In the genomic region with DNA sequence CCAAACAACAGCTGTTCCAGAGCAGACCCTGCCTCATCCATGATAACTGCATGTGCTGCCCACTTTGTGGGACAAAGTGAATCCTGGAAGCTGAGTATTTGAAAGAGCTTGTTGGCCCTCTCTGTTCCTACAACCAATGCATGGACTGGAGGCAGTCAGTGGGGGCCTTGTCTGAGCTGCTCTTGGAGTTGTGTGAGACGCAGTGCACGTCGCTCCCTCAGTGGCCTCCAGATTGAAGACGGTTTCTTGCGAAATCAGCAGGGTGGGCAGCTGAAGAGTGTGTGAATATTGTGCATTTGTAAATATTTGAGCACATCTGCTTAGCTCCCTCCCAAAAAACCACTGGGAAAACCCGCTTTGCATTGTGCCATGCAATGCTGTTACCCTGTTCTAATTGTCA, we compare ENCODE assay signal across 20 cellular contexts.
"Had no signal": no experiment of that assay in that cellular context is flagged by ENCODE, and none has a peak within 500 bp of the region (broad histone marks: within the 10 kb centered on the region; RNA-seq: fewer than 3 reads in every experiment).

No MANE protein-coding gene starts in this region.

- H3K36me3 ChIP-seq: esophagus muscularis mucosa, gastroesophageal sphincter, neutrophil, right lobe of liver, spleen, tibial nerve, upper lobe of right lung, vagina had no signal

- H3K9me3 ChIP-seq: esophagus muscularis mucosa, gastroesophageal sphincter, neutrophil, psoas muscle, right lobe of liver, spleen, testis, tibial nerve, upper lobe of right lung, vagina had no signal

- H3K4me3 ChIP-seq: esophagus muscularis mucosa, gastroesophageal sphincter, psoas muscle, right lobe of liver, spleen, testis, tibial nerve, upper lobe of right lung, vagina had no signal

- ATAC-seq: effector memory CD8-positive, alpha-beta T cell; gastroesophageal sphincter; natural killer cell treated with Interleukin-12 subunit alpha and Interleukin-12 subunit beta and Interleukin-15 and Interleukin-18, amount 100 ng/mL, for 72 hours; psoas muscle; right lobe of liver; stimulated activated naive B cell treated with anti-CD40 and anti-IgM and Interleukin-4, amounts not matched to agents 10 μg/mL and 1 μg/mL and 100 μg/mL, for 72 hours; stimulated activated naive CD8-positive, alpha-beta T cell treated with anti-CD3 and anti-CD28 coated beads, Interleukin-15, amount 100 ng/mL, for 72 hours; upper lobe of right lung had no signal

- H3K4me1 ChIP-seq: esophagus muscularis mucosa, gastroesophageal sphincter, psoas muscle, right lobe of liver, spleen, tibial nerve, upper lobe of right lung, vagina had no signal

- H3K27ac ChIP-seq: epithelial cell of prostate, esophagus muscularis mucosa, gastroesophageal sphincter, neutrophil, psoas muscle, right lobe of liver, spleen, testis, tibial nerve, upper lobe of right lung, vagina had no signal

- DNase-seq: effector memory CD8-positive, alpha-beta T cell; foreskin fibroblast; psoas muscle; retina; spleen; stimulated activated CD4-positive, alpha-beta T cell treated with anti-CD3 and anti-CD28 coated beads, Interleukin-15, amount 100 ng/mL, for 24 hours; stimulated activated CD4-positive, alpha-beta T cell treated with anti-CD3 and anti-CD28 coated beads, Interleukin-1b, Interleukin-23, amount 100 ng/mL, for 48 hours; stimulated activated CD4-positive, alpha-beta T cell treated with anti-CD3 and anti-CD28 coated beads, Interleukin-4, amount 100 ng/mL, for 24 hours; stimulated activated naive B cell treated with anti-CD40 and anti-IgM and Interleukin-4, amounts not matched to agents 10 μg/mL and 1 μg/mL and 100 μg/mL, for 72 hours; stimulated activated naive CD8-positive, alpha-beta T cell treated with anti-CD3 and anti-CD28 coated beads, Interleukin-15, amount 100 ng/mL, for 72 hours; testis; upper lobe of right lung had no signal

- H3K27me3 ChIP-seq: esophagus muscularis mucosa, gastroesophageal sphincter, neutrophil, right lobe of liver, spleen, testis, tibial nerve, upper lobe of right lung, vagina had no signal
